17 cellular contexts compared by ENCODE assay signal in genomic region chr6:9521152-9521530, GRCh38.
DNase-seq lines count a peak whose midpoint lies in the region; ATAC-seq and TF ChIP-seq lines count a peak whose summit lies in the region.
"Had no signal": no experiment of that assay in that cellular context is flagged by ENCODE, and none has a peak within 500 bp of the region (broad histone marks: within the 10 kb centered on the region; RNA-seq: fewer than 3 reads in every experiment).

No MANE protein-coding gene starts in this region.

- intact Hi-C loops in activated CD4-positive, alpha-beta T cell treated with anti-CD3 and anti-CD28 coated beads, Interleukin-2, amount 10 ng/mL, durations not matched to agents 24 days and 14 days (cut with micrococcal nuclease), result no loop called here
- intact Hi-C loops in HCT116 (cut with micrococcal nuclease), result loop anchor here (10.0 kb wide), 1 partner anchor 536 kb away; no protein-coding TSS in a partner anchor
- intact Hi-C loops in right lobe of liver (cut with DNase I), result no loop called here

- H3K27me3 ChIP-seq in HCT116 (ENCODE audit: insufficient read depth, low read length) (no peaks in the 10 kb centered on the region), right lobe of liver (no peaks in the 10 kb centered on the region)
- H3K27me3 ChIP-seq: ascending aorta, heart right ventricle, neural progenitor cell had no signal

- H3K4me3 ChIP-seq in HCT116 (replicated peaks in 1 of 2; ENCODE audit: low read depth in 1 of 2, low read length in 2 of 2), result no peak overlapping the region
- no peak overlapping the region for H3K4me3 ChIP-seq in right lobe of liver
- H3K4me3 ChIP-seq: ascending aorta, heart right ventricle, neural progenitor cell had no signal

- BruUV-seq in HCT116 (replicated peaks; lab: Mats Ljungman, UMichigan), result no TSS peak

- H3K4me2 ChIP-seq in HCT116 (ENCODE audit: low read length), result peak overlapping the region; percentile 65
- H3K4me2 ChIP-seq: neural progenitor cell had no signal

- TF ChIP-seq POLR2A in HCT116 (IDR thresholded peaks at IDR 0.05; ENCODE audit: borderline replicate concordance, extremely low read depth, insufficient read depth, insufficient read length), result no peak
- no peak for TF ChIP-seq POLR2A in right lobe of liver (IDR thresholded peaks at IDR 0.05)

- no peak overlapping the region for H3K4me3 Mint-ChIP-seq in activated CD4-positive, alpha-beta T cell treated with anti-CD3 and anti-CD28 coated beads, Interleukin-2, amount 10 ng/mL, durations not matched to agents 24 days and 14 days
- H3K4me3 Mint-ChIP-seq in osteocyte (ENCODE audit: unreplicated experiment), result no peak overlapping the region
- H3K4me3 Mint-ChIP-seq: activated T-cell treated with anti-CD3 and anti-CD28 coated beads, Interleukin-2, amount 50 U/mL, for 4 hours; neural progenitor cell had no signal

- 61% methylated on average over 3 of the region's 3 CpGs for WGBS in right lobe of liver (ENCODE audit: insufficient coverage, low coverage, low lambda C conversion rate, missing lambda C conversion rate)

- no peaks in the 10 kb centered on the region for H3K79me2 ChIP-seq in HCT116 (ENCODE audit: insufficient read depth, low read length)

- no peaks in the 10 kb centered on the region for H3K9me2 ChIP-seq in HCT116 (ENCODE audit: insufficient read depth)

- H3K4me1 ChIP-seq in HCT116 (ENCODE audit: control insufficient read depth in 1 of 2, insufficient read depth in 2 of 2, low read length in 2 of 2) (peaks cover 22 to 34% of the 10 kb centered on the region in 2 experiments), right lobe of liver (no peaks in the 10 kb centered on the region)
- H3K4me1 ChIP-seq: ascending aorta, heart right ventricle had no signal

- RAD21 ChIA-PET in HCT116 (lab: Charles Lee; ENCODE audit: low non-redundant PET in 1 of 2, low total read pairs in 2 of 2, uncharacterized antibody in 2 of 2, unreplicated experiment in 2 of 2), result no interaction called here

- H3K27me3 Mint-ChIP-seq in activated CD4-positive, alpha-beta T cell treated with anti-CD3 and anti-CD28 coated beads, Interleukin-2, amount 10 ng/mL, durations not matched to agents 24 days and 14 days, result no peaks in the 10 kb centered on the region
- H3K27me3 Mint-ChIP-seq in osteocyte (ENCODE audit: unreplicated experiment), result no peaks in the 10 kb centered on the region

- H3K9ac ChIP-seq in HCT116 (ENCODE audit: low read length), result no peak overlapping the region
- H3K9ac ChIP-seq: neural progenitor cell had no signal

- peak overlapping the region; percentile 81 for H2AFZ ChIP-seq in HCT116 (ENCODE audit: low read depth, low read length, poor library complexity, severe bottlenecking)

- no peak for TF ChIP-seq CTCF in HCT116 (IDR thresholded peaks at IDR 0.05 in 2 of 3, conservative IDR thresholded peaks at IDR 0.05 in 1 of 3; ENCODE audit: borderline replicate concordance in 1 of 3, insufficient read depth in 1 of 3, low read depth in 2 of 3, low read length in 2 of 3)
- TF ChIP-seq CTCF in osteocyte (IDR thresholded peaks at IDR 0.05), result no peak
- no peak for TF ChIP-seq CTCF in right lobe of liver (IDR thresholded peaks at IDR 0.05)

- no peaks in the 10 kb centered on the region for H3K9me3 Mint-ChIP-seq in activated CD4-positive, alpha-beta T cell treated with anti-CD3 and anti-CD28 coated beads, Interleukin-2, amount 10 ng/mL, durations not matched to agents 24 days and 14 days
- H3K9me3 Mint-ChIP-seq in osteocyte (ENCODE audit: unreplicated experiment), result no peaks in the 10 kb centered on the region

- TF ChIP-seq RAD21 in HCT116 (IDR thresholded peaks at IDR 0.05; ENCODE audit: low read depth), result no peak

- H4K20me1 ChIP-seq in HCT116 (ENCODE audit: insufficient read depth), result no peaks in the 10 kb centered on the region

- H3K9me3 ChIP-seq in HCT116 (ENCODE audit: control insufficient read depth in 1 of 2, insufficient read depth in 1 of 2, low read depth in 1 of 2, low read length in 2 of 2) (no peaks in the 10 kb centered on the region), right lobe of liver (no peaks in the 10 kb centered on the region)
- H3K9me3 ChIP-seq: ascending aorta, heart right ventricle had no signal

- no peak overlapping the region; the same call in 1 of the 2 replicates for H3K27ac ChIP-seq in HCT116 (ENCODE audit: low read depth, low read length)
- no peak overlapping the region for H3K27ac ChIP-seq in right lobe of liver
- H3K27ac ChIP-seq: ascending aorta, heart right ventricle, neural progenitor cell had no signal

- POLR2A ChIA-PET in HCT116 (lab: Charles Lee), result no interaction called here

- no peaks in the 10 kb centered on the region for H3K4me1 Mint-ChIP-seq in activated CD4-positive, alpha-beta T cell treated with anti-CD3 and anti-CD28 coated beads, Interleukin-2, amount 10 ng/mL, durations not matched to agents 24 days and 14 days
- H3K4me1 Mint-ChIP-seq in osteocyte (ENCODE audit: unreplicated experiment), result peaks cover 35% of the 10 kb centered on the region

- ATAC-seq in HCT116, result peak; percentile 23; the same call in 1 of the 2 replicates
- peak; percentile 42 for ATAC-seq in HG03565 (IDR thresholded peaks at IDR 0.05; ENCODE audit: unreplicated experiment)
- ATAC-seq in right lobe of liver, result no peak
- ATAC-seq: heart right ventricle had no signal

- H3K27ac Mint-ChIP-seq in activated CD4-positive, alpha-beta T cell treated with anti-CD3 and anti-CD28 coated beads, Interleukin-2, amount 10 ng/mL, durations not matched to agents 24 days and 14 days, result peak overlapping the region; percentile 59
- H3K27ac Mint-ChIP-seq in osteocyte (ENCODE audit: unreplicated experiment), result peak overlapping the region; percentile 84
- H3K27ac Mint-ChIP-seq: neural progenitor cell had no signal

- H3K36me3 ChIP-seq in HCT116 (ENCODE audit: control insufficient read depth in 1 of 2, insufficient read depth in 2 of 2, low read length in 2 of 2) (no peaks in the 10 kb centered on the region), right lobe of liver (no peaks in the 10 kb centered on the region)
- H3K36me3 ChIP-seq: ascending aorta, heart right ventricle, neural progenitor cell had no signal

- no peak for DNase-seq in activated CD4-positive, alpha-beta T cell treated with anti-CD3 and anti-CD28 coated beads, Interleukin-2, amount 10 ng/mL, durations not matched to agents 24 days and 14 days
- DNase-seq in activated CD4-positive, alpha-beta T cell treated with anti-CD3 and anti-CD28 coated beads, Interleukin-2, amount 50 U/mL, for 1 hour, result no peak
- DNase-seq in HCT116 (ENCODE audit: low read depth, low spot score) (no peak), osteocyte (ENCODE audit: extremely low spot score, unreplicated experiment) (no peak), NOMO-1 treated with DMSO at 0.1 percent for 48 hours (lab: John Stamatoyannopoulos, UW; ENCODE audit: unreplicated experiment) (no peak), right lobe of liver (no peak), hepatic stellate cell (ENCODE audit: low spot score) (no peak)
- DNase-seq: activated T-cell treated with anti-CD3 and anti-CD28 coated beads, Interleukin-2, amount 50 U/mL, for 4 hours; effector CD8-positive, alpha-beta T cell; heart right ventricle; NCI-H1436 treated with DMSO at 0.1 percent for 48 hours; NCI-H526 treated with DMSO at 0.1 percent for 48 hours; SHP77 treated with DMSO at 0.1 percent for 48 hours; stimulated activated CD4-positive, alpha-beta T cell treated with anti-CD3 and anti-CD28 coated beads, Interleukin-12 subunit alpha, Interleukin-12 subunit beta, amount 100 ng/mL, for 4 hours had no signal

- CTCF ChIA-PET in HCT116 (lab: Charles Lee), result no interaction called here

- H3K36me3 Mint-ChIP-seq in activated CD4-positive, alpha-beta T cell treated with anti-CD3 and anti-CD28 coated beads, Interleukin-2, amount 10 ng/mL, durations not matched to agents 24 days and 14 days (ENCODE audit: low read depth), result no peaks in the 10 kb centered on the region
- H3K36me3 Mint-ChIP-seq in osteocyte (ENCODE audit: unreplicated experiment), result no peaks in the 10 kb centered on the region
- H3K36me3 Mint-ChIP-seq: neural progenitor cell had no signal

TF ChIP-seq in HCT116, 20 proteins besides CTCF, POLR2A, EP300 and RAD21:
- TF ChIP-seq JUND (IDR thresholded peaks at IDR 0.05) (no peak), SIN3A (IDR thresholded peaks at IDR 0.05; ENCODE audit: low read depth) (no peak), EZH2phosphoT487 (IDR thresholded peaks at IDR 0.05; ENCODE audit: borderline replicate concordance) (no peak), ZNF274 (IDR thresholded peaks at IDR 0.05; ENCODE audit: low read depth, low read length) (no peak), EZH2 (IDR thresholded peaks at IDR 0.05) (no peak), ZFX (IDR thresholded peaks at IDR 0.05) (no peak), EGR1 (IDR thresholded peaks at IDR 0.05; ENCODE audit: low read depth) (no peak), ATF3 (IDR thresholded peaks at IDR 0.05) (no peak), CEBPB (IDR thresholded peaks at IDR 0.05; ENCODE audit: low read depth) (no peak), REST (IDR thresholded peaks at IDR 0.05; ENCODE audit: low read depth) (no peak)

Comparison
In these comparisons a context has a peak if more than half of its experiments do, and no peak if none do; other contexts are left out.
1. ATAC-seq: peak in HCT116 (single experiment) and HG03565 (single experiment); none in right lobe of liver (0 of 4).